13 cellular contexts compared by ENCODE assay signal in the genomic region with DNA sequence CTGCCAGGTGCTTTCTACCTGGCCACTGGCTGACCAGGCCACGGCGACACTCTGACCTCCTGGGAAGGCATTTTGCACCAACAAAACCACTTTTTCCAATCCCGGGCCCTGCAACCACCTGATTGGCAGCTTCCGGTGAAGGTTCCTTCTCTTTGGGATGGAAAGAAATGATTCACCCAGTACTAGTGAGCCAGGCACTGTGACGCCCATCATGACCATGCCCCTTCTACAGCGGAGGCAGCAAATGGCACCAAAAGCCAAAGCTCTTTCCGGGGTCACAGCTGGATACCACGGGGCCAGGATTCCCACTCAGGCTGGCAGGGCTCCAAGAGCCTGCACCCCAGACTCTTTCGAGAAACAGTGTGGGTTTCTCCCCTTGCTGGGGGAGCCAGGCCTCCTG. TPM values are rescaled to one million over a fixed set of nuclear protein-coding genes. Genes with fewer than 3 reads are reported as not detected.
DNase-seq lines count a peak whose midpoint lies in the region; ATAC-seq and TF ChIP-seq lines count a peak whose summit lies in the region.
"Had no signal": no experiment of that assay in that cellular context is flagged by ENCODE, and none has a peak within 500 bp of the region (broad histone marks: within the 10 kb centered on the region; RNA-seq: fewer than 3 reads in every experiment).

No MANE protein-coding gene starts in this region.

- no peak overlapping the region for H3K27ac Mint-ChIP-seq in MCF 10A (ENCODE audit: low read depth, unreplicated experiment)
- H3K27ac Mint-ChIP-seq in activated naive CD8-positive, alpha-beta T cell = peak overlapping the region; percentile 99
- H3K27ac Mint-ChIP-seq: type B pancreatic cell had no signal

- H3K27me3 Mint-ChIP-seq in MCF 10A (ENCODE audit: insufficient read depth, unreplicated experiment) = no peaks in the 10 kb centered on the region
- no peaks in the 10 kb centered on the region for H3K27me3 Mint-ChIP-seq in activated naive CD8-positive, alpha-beta T cell
- H3K27me3 Mint-ChIP-seq: type B pancreatic cell had no signal

- POLR2A ChIA-PET in MCF 10A (lab: Yijun Ruan, JAX) = interaction anchor here (0.6 to 1.1 kb wide), 2 partner anchors 48 to 268 kb away, joined by 3 read pairs; no protein-coding TSS in a partner anchor

- H3K4me1 ChIP-seq in breast epithelium = peaks cover 0 to 3% of the 10 kb centered on the region in 2 donors

- no peak for TF ChIP-seq POLR2A in breast epithelium (IDR thresholded peaks at IDR 0.05)

- CTCF ChIA-PET in MCF 10A (lab: Yijun Ruan, JAX) = interaction anchor here (1.1 to 3.0 kb wide), 2 partner anchors 84 to 86 kb away, joined by 3 to 13 read pairs; no protein-coding TSS in a partner anchor

- H3K4me1 Mint-ChIP-seq in MCF 10A (ENCODE audit: insufficient read depth, unreplicated experiment) = peaks cover 5% of the 10 kb centered on the region
- peaks cover 43% of the 10 kb centered on the region for H3K4me1 Mint-ChIP-seq in activated naive CD8-positive, alpha-beta T cell (ENCODE audit: low read depth)

- H3K36me3 ChIP-seq in breast epithelium = no peaks in the 10 kb centered on the region

- peaks cover 50% of the 10 kb centered on the region for H3K36me3 Mint-ChIP-seq in MCF 10A (ENCODE audit: insufficient read depth, unreplicated experiment)
- H3K36me3 Mint-ChIP-seq in activated naive CD8-positive, alpha-beta T cell = peaks cover 2% of the 10 kb centered on the region
- H3K36me3 Mint-ChIP-seq: type B pancreatic cell had no signal

- intact Hi-C loops in breast epithelium (cut with DNase I; ENCODE audit: low total_unique reads) = no loop called here
- intact Hi-C loops in MCF 10A (cut with micrococcal nuclease) = no loop called here

- no peak for ATAC-seq in GM21619 (IDR thresholded peaks at IDR 0.05; ENCODE audit: unreplicated experiment)
- no peak for ATAC-seq in HG02884 (IDR thresholded peaks at IDR 0.05; ENCODE audit: unreplicated experiment)

- TF ChIP-seq CTCF in breast epithelium (IDR thresholded peaks at IDR 0.05) = no peak
- no peak for TF ChIP-seq CTCF in MCF 10A (IDR thresholded peaks at IDR 0.05; ENCODE audit: unreplicated experiment)

- no peak overlapping the region for H3K4me3 Mint-ChIP-seq in MCF 10A (ENCODE audit: unreplicated experiment)
- H3K4me3 Mint-ChIP-seq in activated naive CD8-positive, alpha-beta T cell = peak overlapping the region; percentile 66
- H3K4me3 Mint-ChIP-seq: type B pancreatic cell had no signal

- H3K27ac ChIP-seq in breast epithelium = peak overlapping the region; percentile 68 to 82
- H3K27ac ChIP-seq in layer of hippocampus (ENCODE audit: low read depth, low read length) = peak overlapping the region; percentile 82
- peak overlapping the region; percentile 71 for H3K27ac ChIP-seq in temporal lobe (ENCODE audit: low read depth, low read length)

- DNase-seq in breast epithelium (ENCODE audit: low spot score in 2 of 2) (no peak), MCF 10A (ENCODE audit: unreplicated experiment) (no peak), NCI-H2171 treated with DMSO at 0.1 percent for 48 hours (lab: John Stamatoyannopoulos, UW) (no peak)
- DNase-seq: activated CD8-positive, alpha-beta memory T cell treated with anti-CD3 and anti-CD28 coated beads, Interleukin-2, amount 50 U/mL, for 48 hours; NCI-H526 treated with DMSO at 0.1 percent for 48 hours; stimulated activated CD4-positive, alpha-beta T cell treated with anti-CD3 and anti-CD28 coated beads, Interleukin-4, amount 100 ng/mL, for 4 hours had no signal

- H3K9me3 ChIP-seq in breast epithelium = no peaks in the 10 kb centered on the region
- H3K9me3 ChIP-seq: HAP-1 had no signal

- H3K27me3 ChIP-seq in breast epithelium = no peaks in the 10 kb centered on the region
- H3K27me3 ChIP-seq in layer of hippocampus (ENCODE audit: control insufficient read depth, insufficient read depth, low read length) = no peaks in the 10 kb centered on the region

- H3K9me3 Mint-ChIP-seq in MCF 10A (ENCODE audit: unreplicated experiment) = no peaks in the 10 kb centered on the region
- no peaks in the 10 kb centered on the region for H3K9me3 Mint-ChIP-seq in activated naive CD8-positive, alpha-beta T cell (ENCODE audit: low read depth)
- H3K9me3 Mint-ChIP-seq: type B pancreatic cell had no signal

- BruUV-seq in MCF 10A (replicated peaks; lab: Mats Ljungman, UMichigan) = no TSS peak

- H3K4me3 ChIP-seq in breast epithelium = no peak overlapping the region
- H3K4me3 ChIP-seq: HAP-1 had no signal

RNA-seq across cellular contexts. Expression of a gene that starts 4.7 kb away (rescaled TPM):
- total RNA-seq in breast epithelium (10 to 100 TPM; 12.6 to 33.8 (median 21.1) TPM), MCF 10A (2022) (37.5 and 53.4 TPM in 2 replicates), temporal lobe (29.0 TPM)

RNA-seq across cellular contexts. Expression of a gene that starts 58.3 kb away (rescaled TPM):
- total RNA-seq in breast epithelium (10 to 100 TPM; 41.9 to 55.1 (median 42.9) TPM), MCF 10A (2022) (85.8 and 88.8 TPM in 2 replicates), temporal lobe (20.7 TPM)
